22 cellular contexts compared by ENCODE assay signal in the genomic region with DNA sequence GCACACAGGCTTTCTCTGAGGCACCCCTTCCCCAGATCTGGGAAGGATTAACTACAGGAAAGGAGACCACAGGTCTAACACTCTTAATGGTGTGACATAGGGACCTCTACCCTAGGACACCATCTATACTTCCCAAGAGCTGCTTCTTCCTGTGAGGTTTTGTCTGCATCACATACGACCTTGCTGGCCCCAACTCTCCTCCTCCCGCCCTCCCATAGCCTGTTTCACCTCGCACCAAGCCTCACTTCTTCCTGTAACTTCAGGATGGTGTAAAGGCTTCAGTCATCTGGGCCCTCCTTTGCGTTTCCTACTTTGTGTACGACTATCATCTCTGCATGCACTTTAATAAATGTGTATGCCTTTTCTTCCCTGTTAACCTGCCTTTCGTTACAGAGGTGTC.
"Had no signal": no experiment of that assay in that cellular context is flagged by ENCODE, and none has a peak within 500 bp of the region (broad histone marks: within the 10 kb centered on the region; RNA-seq: fewer than 3 reads in every experiment).

No MANE protein-coding gene starts in this region.

- H3K4me1 Mint-ChIP-seq: nephron had no signal

- H3K27ac Mint-ChIP-seq: nephron; progenitor cell of endocrine pancreas; stimulated activated memory B cell treated with anti-CD40 and anti-IgM and Interleukin-4, amounts not matched to agents 10 μg/mL and 1 μg/mL and 100 μg/mL, for 72 hours had no signal

- H3K36me3 Mint-ChIP-seq: stimulated activated memory B cell treated with anti-CD40 and anti-IgM and Interleukin-4, amounts not matched to agents 10 μg/mL and 1 μg/mL and 100 μg/mL, for 72 hours had no signal

- DNase-seq: effector CD8-positive, alpha-beta T cell; foreskin keratinocyte; heart left ventricle; kidney; mammary epithelial cell; mesendoderm; midbrain; sigmoid colon; stimulated activated CD4-positive, alpha-beta T cell treated with anti-CD3 and anti-CD28 coated beads, Interleukin-2, amount 100 ng/mL, for 24 hours; stimulated activated CD4-positive, alpha-beta T cell treated with anti-CD3 and anti-CD28 coated beads, Interleukin-4, amount 100 ng/mL, for 24 hours; stimulated activated naive CD8-positive, alpha-beta T cell treated with anti-CD3 and anti-CD28 coated beads, Interleukin-15, Interleukin-2, amounts not matched to agents 100 U/mL and 50 U/mL, for 24 hours; substantia nigra; testis; tibial artery; upper lobe of left lung had no signal

- ATAC-seq: foreskin keratinocyte; gastroesophageal sphincter; heart left ventricle; left lobe of liver; naive thymus-derived CD4-positive, alpha-beta T cell; stimulated activated memory B cell treated with anti-CD40 and anti-IgM and Interleukin-4, amounts not matched to agents 10 μg/mL and 1 μg/mL and 100 μg/mL, for 72 hours; stimulated activated naive CD8-positive, alpha-beta T cell treated with anti-CD3 and anti-CD28 coated beads, Interleukin-15, Interleukin-2, amounts not matched to agents 100 U/mL and 50 U/mL, for 24 hours had no signal

- H3K27me3 Mint-ChIP-seq: progenitor cell of endocrine pancreas; stimulated activated memory B cell treated with anti-CD40 and anti-IgM and Interleukin-4, amounts not matched to agents 10 μg/mL and 1 μg/mL and 100 μg/mL, for 72 hours had no signal

- H3K4me3 Mint-ChIP-seq: nephron; neural progenitor cell; stimulated activated memory B cell treated with anti-CD40 and anti-IgM and Interleukin-4, amounts not matched to agents 10 μg/mL and 1 μg/mL and 100 μg/mL, for 72 hours had no signal
